ENCODE assay signal across 8 cellular contexts in genomic region chr6:36678488-36679042, GRCh38. TPM values are rescaled to one million over a fixed set of nuclear protein-coding genes. Genes with fewer than 3 reads are reported as not detected.
DNase-seq lines count a peak whose midpoint lies in the region; FAIRE-seq and TF ChIP-seq lines count a peak whose summit lies in the region.

TSS of gene CDKN1A (plus strand) at chr6:36678714. CDS start at chr6:36684102, 5,388 bp downstream.

- peak within 1 kb of the TSS; percentile 25 for H3K14ac ChIP-seq in neuronal stem cell (ENCODE audit: low read length)

- H3K9me3 ChIP-seq in MM.1S (replicated peaks; ENCODE audit: insufficient read depth, low read length) (no peaks in the 10 kb centered on the region), SJSA1 (replicated peaks) (no peaks in the 10 kb centered on the region), neuronal stem cell (replicated peaks in 1 of 2; ENCODE audit: control insufficient read depth in 2 of 2, insufficient read depth in 1 of 2, low read depth in 1 of 2, low read length in 2 of 2) (peaks cover 0 to 2% of the 10 kb centered on the region in 2 donors)

- H3K4me2 ChIP-seq in MM.1S (ENCODE audit: low read depth, low read length) (peak within 1 kb of the TSS; percentile 94), neuronal stem cell (ENCODE audit: insufficient read depth, low read length, poor library complexity, severe bottlenecking) (peak within 1 kb of the TSS; percentile 88)

- H3K79me2 ChIP-seq in MM.1S (ENCODE audit: low read length) = peaks cover 34% of the 10 kb centered on the region

- peak within 1 kb of the TSS; percentile 93 for H3K18ac ChIP-seq in neuronal stem cell (ENCODE audit: low read length)

- no peak for FAIRE-seq in frontal cortex (lab: Jason Lieb, UNC)

- no peak for TF ChIP-seq CTCF in MM.1S (IDR thresholded peaks at IDR 0.05; ENCODE audit: low read length)

- H3K4me3 ChIP-seq in MM.1S (ENCODE audit: low read length) (peak within 1 kb of the TSS; percentile 87), SJSA1 (peak within 1 kb of the TSS; percentile 58), neuronal stem cell (ENCODE audit: low read length in 2 of 2) (peak within 1 kb of the TSS; percentile 81 to 93)

- H3K27me3 ChIP-seq in MM.1S (replicated peaks; ENCODE audit: insufficient read depth, low read length) (no peaks in the 10 kb centered on the region), SJSA1 (replicated peaks) (no peaks in the 10 kb centered on the region), neuronal stem cell (ENCODE audit: control insufficient read depth in 3 of 3, insufficient read depth in 3 of 3, low read depth in 1 of 3, low read length in 3 of 3) (peaks cover 0 to 17% (median 0%) of the 10 kb centered on the region in 3 experiments)

- H4K91ac ChIP-seq in neuronal stem cell (ENCODE audit: low read depth, low read length, poor library complexity) = no peak within 1 kb of the TSS

- no CpG with 5 or more reads among the region's 63 CpGs for WGBS in neuronal stem cell (ENCODE audit: extremely low coverage in 2 of 2, insufficient read length in 2 of 2, insufficient replicate concordance in 1 of 2), 2 donors

- peak within 1 kb of the TSS; percentile 77 for H2AK5ac ChIP-seq in neuronal stem cell (ENCODE audit: low read depth, low read length)

- peak within 1 kb of the TSS; percentile 86 for H2BK15ac ChIP-seq in neuronal stem cell (ENCODE audit: low read length)

- peak within 1 kb of the TSS; percentile 50 for H3K23ac ChIP-seq in neuronal stem cell (ENCODE audit: low read depth, low read length, poor library complexity)

- H2BK12ac ChIP-seq in neuronal stem cell (ENCODE audit: low read length) = peak within 1 kb of the TSS; percentile 24

- peak within 1 kb of the TSS; percentile 68 for H4K8ac ChIP-seq in neuronal stem cell (ENCODE audit: low read depth, low read length)

- peak within 1 kb of the TSS; percentile 71 for H2BK5ac ChIP-seq in neuronal stem cell (ENCODE audit: low read length)

- H3K27ac ChIP-seq in MM.1S (ENCODE audit: low read length) (peak within 1 kb of the TSS; percentile 96), SJSA1 (peak within 1 kb of the TSS; percentile 82), neuronal stem cell (replicated peaks; ENCODE audit: low read length) (peak within 1 kb of the TSS; percentile 53), substantia nigra (ENCODE audit: low read depth, low read length, poor library complexity, severe bottlenecking) (peak within 1 kb of the TSS; percentile 82)

- DNase-seq in DMS53 treated with DMSO at 0.1 percent for 48 hours (lab: John Stamatoyannopoulos, UW; ENCODE audit: unreplicated experiment) (peak; percentile 78), H4 (ENCODE audit: low spot score) (peak; percentile 94), MM.1S (peak; percentile 91), SJSA1 (ENCODE audit: low read depth in 1 of 2, low spot score in 2 of 2) (peak; percentile 94 to 96), frontal cortex (ENCODE audit: low spot score in 2 of 2) (peak; percentile 72 to 79), neuronal stem cell (ENCODE audit: low spot score) (peak; percentile 76), substantia nigra (lab: John Stamatoyannopoulos, UW) (peak in 47 of 49 donors; percentile 24 to 90 (median 62))
- peak; percentile 79 for DNase-seq in activated naive CD4-positive, alpha-beta T cell treated with Interleukin-2 at 50 U/mL for 16 hours

- H3K79me1 ChIP-seq in neuronal stem cell (ENCODE audit: low read depth, low read length) = peaks cover 14% of the 10 kb centered on the region

- H2BK120ac ChIP-seq in neuronal stem cell (ENCODE audit: low read depth, low read length) = no peak within 1 kb of the TSS

- H3K36me3 ChIP-seq in MM.1S (replicated peaks; ENCODE audit: insufficient read depth, low read length) = no peaks in the 10 kb centered on the region
- H3K36me3 ChIP-seq in SJSA1 = peaks cover 32% of the 10 kb centered on the region
- peaks cover 0 to 24% of the 10 kb centered on the region in 2 donors for H3K36me3 ChIP-seq in neuronal stem cell (replicated peaks in 1 of 2; ENCODE audit: control insufficient read depth in 2 of 2, insufficient read depth in 2 of 2, low read length in 2 of 2)

- H3F3A ChIP-seq in MM.1S (ENCODE audit: insufficient read depth, low read length) = peaks cover 50% of the 10 kb centered on the region

- H3K4me1 ChIP-seq in MM.1S (ENCODE audit: low read length) (peaks cover 33% of the 10 kb centered on the region), SJSA1 (replicated peaks) (peaks cover 43% of the 10 kb centered on the region), neuronal stem cell (ENCODE audit: control insufficient read depth in 2 of 2, insufficient read depth in 1 of 2, low read depth in 1 of 2, low read length in 2 of 2) (peaks cover 28 to 35% of the 10 kb centered on the region in 2 donors)

- no peaks in the 10 kb centered on the region for H3K9me2 ChIP-seq in MM.1S (replicated peaks; ENCODE audit: insufficient read depth, low read length)

- H2AFZ ChIP-seq in MM.1S (ENCODE audit: low read length) (peak within 1 kb of the TSS; percentile 61), neuronal stem cell (ENCODE audit: low read length) (peak within 1 kb of the TSS; percentile 89)

- H4K20me1 ChIP-seq in MM.1S (ENCODE audit: insufficient read depth, low read length) = no peaks in the 10 kb centered on the region

- H3K9ac ChIP-seq in MM.1S (ENCODE audit: low read length) (peak within 1 kb of the TSS; percentile 83), neuronal stem cell (ENCODE audit: low read depth, low read length, poor library complexity) (peak within 1 kb of the TSS; percentile 96)

- no peak within 1 kb of the TSS for H3K4ac ChIP-seq in neuronal stem cell (ENCODE audit: low read length)

RNA-seq across cellular contexts. Expression of gene CDKN1A, which starts in this region (rescaled TPM):
- 119 and 142 TPM in 2 replicates for total RNA-seq in H4 (2014; rRNA removed; shearing (Covaris generic))
- 125 and 133 TPM in 2 replicates for total RNA-seq in SJSA1 (2014; rRNA removed; shearing (Covaris generic))
- 2.0 TPM for total RNA-seq in frontal cortex
- 54.0 TPM for polyA plus RNA-seq in neuronal stem cell (2013, experiment 1 of 2)
- polyA plus RNA-seq in neuronal stem cell (2013, experiment 2 of 2) = 53.5 TPM

Comparison
In these comparisons a context has a peak if more than half of its experiments do, and no peak if none do; other contexts are left out.
1. Peak in every context shown above with its lines: DNase-seq, H3K4me3 ChIP-seq and H3K27ac ChIP-seq.
2. RNA of gene CDKN1A (total RNA-seq): 119 to 142 TPM in H4 and 125 to 133 TPM in SJSA1; 2.0 TPM in frontal cortex (single experiment); every median in the first group is over 10 times any median in the second.